ENCODE assay signal across 15 cellular contexts in genomic region chr21:36705679-36706481, GRCh38. TPM values are rescaled to one million over a fixed set of nuclear protein-coding genes. Genes with fewer than 3 reads are reported as not detected.
DNase-seq lines count a peak whose midpoint lies in the region; ATAC-seq and TF ChIP-seq lines count a peak whose summit lies in the region.
"Had no signal": no experiment of that assay in that cellular context is flagged by ENCODE, and none has a peak within 500 bp of the region (broad histone marks: within the 10 kb centered on the region; RNA-seq: fewer than 3 reads in every experiment).

No MANE protein-coding gene starts in this region.

- H3K27ac ChIP-seq in IMR-90 (ENCODE audit: insufficient read depth, low read length) = peak overlapping the region; percentile 8; the same call in 1 of the 2 replicates
- no peak overlapping the region for H3K27ac ChIP-seq in coronary artery
- no peak overlapping the region for H3K27ac ChIP-seq in osteoblast (ENCODE audit: low read depth, low read length)

- H3K9me3 ChIP-seq in IMR-90 (ENCODE audit: control insufficient read depth, insufficient read depth, low read length) (no peaks in the 10 kb centered on the region; the same call in 1 of the 2 replicates), osteoblast (ENCODE audit: low read depth, low read length) (no peaks in the 10 kb centered on the region)

- peak overlapping the region; percentile 39; the same call in 1 of the 2 replicates for H3K4ac ChIP-seq in IMR-90 (ENCODE audit: low read depth, low read length)

- H2BK20ac ChIP-seq in IMR-90 (ENCODE audit: low read depth, low read length) = no peak overlapping the region

- H3K27me3 ChIP-seq in IMR-90 (ENCODE audit: control insufficient read depth, insufficient read depth, low read length) (peaks cover 97% of the 10 kb centered on the region), osteoblast (ENCODE audit: insufficient read depth, low read length) (peaks cover 25% of the 10 kb centered on the region)

- dilution Hi-C loops in IMR-90 (cut with HindIII; ENCODE audit: low sequenced_read_pairs, unreplicated experiment) = no loop called here

- peak overlapping the region; percentile 21; the same call in 1 of the 2 replicates for H3K4me2 ChIP-seq in IMR-90 (ENCODE audit: low read depth, low read length)
- H3K4me2 ChIP-seq in osteoblast (ENCODE audit: insufficient read depth, low read length) = no peak overlapping the region

- H4K5ac ChIP-seq in IMR-90 (ENCODE audit: low read depth, low read length) = no peak overlapping the region; the same call in 1 of the 2 replicates

- CTCF ChIA-PET in IMR-90 (lab: Yijun Ruan, JAX) = interaction anchor here (0.6 kb wide), 1 partner anchor 11 kb away, joined by 3 read pairs; no protein-coding TSS in a partner anchor

- H4K20me1 ChIP-seq in IMR-90 (ENCODE audit: insufficient read depth, low read length) (peaks cover 28% of the 10 kb centered on the region), osteoblast (ENCODE audit: insufficient read depth, low read length) (peaks cover 19% of the 10 kb centered on the region)

- H2AFZ ChIP-seq in IMR-90 (replicated peaks; ENCODE audit: low read length, poor library complexity) (peak overlapping the region; percentile 5), osteoblast (ENCODE audit: low read length) (no peak overlapping the region)

- ATAC-seq in IMR-90 (ENCODE audit: low read depth) (no peak), HG03139 (IDR thresholded peaks at IDR 0.05; ENCODE audit: unreplicated experiment) (no peak), HG02759 (IDR thresholded peaks at IDR 0.05; ENCODE audit: unreplicated experiment) (no peak)
- ATAC-seq: stimulated activated effector memory CD8-positive, alpha-beta T cell treated with anti-CD3 and anti-CD28 coated beads, Interleukin-12 subunit alpha, Interleukin-12 subunit beta, amount 100 ng/mL, for 72 hours had no signal

- H2BK120ac ChIP-seq in IMR-90 (ENCODE audit: low read depth, low read length) = peak overlapping the region; percentile 53

- H3K23ac ChIP-seq in IMR-90 (ENCODE audit: low read depth, low read length) = peak overlapping the region; percentile 84

- TF ChIP-seq POLR2A in IMR-90 (IDR thresholded peaks at IDR 0.05; ENCODE audit: low read depth, low read length) = no peak

- no peak for TF ChIP-seq RAD21 in IMR-90 (IDR thresholded peaks at IDR 0.05; ENCODE audit: low read length)

- no peaks in the 10 kb centered on the region; the same call in 1 of the 2 replicates for H3K9me1 ChIP-seq in IMR-90 (ENCODE audit: insufficient read depth, low read length)

- BruUV-seq in IMR-90 (replicated peaks; lab: Mats Ljungman, UMichigan) = no TSS peak

- peak overlapping the region; percentile 51; the same call in 1 of the 2 replicates for H2AK5ac ChIP-seq in IMR-90 (ENCODE audit: low read depth, low read length)

- no peak overlapping the region for H3K18ac ChIP-seq in IMR-90 (ENCODE audit: low read depth, low read length)

- H3K4me1 ChIP-seq in IMR-90 (ENCODE audit: control insufficient read depth, insufficient read depth, low read length) (no peaks in the 10 kb centered on the region; the same call in 1 of the 2 replicates), osteoblast (ENCODE audit: insufficient read depth, low read length) (no peaks in the 10 kb centered on the region)

- in situ Hi-C loops in IMR-90 (cut with MboI; ENCODE audit: low sequenced_read_pairs) = no loop called here

- TF ChIP-seq CTCF in IMR-90 (conservative IDR thresholded peaks at IDR 0.05; ENCODE audit: low read depth, low read length) = peak; percentile 14; the same call in 1 of the 2 replicates
- TF ChIP-seq CTCF in coronary artery (IDR thresholded peaks at IDR 0.05) = no peak
- TF ChIP-seq CTCF in osteoblast (IDR thresholded peaks at IDR 0.05; ENCODE audit: extremely low read depth, low read depth, low read length) = no peak

- no peaks in the 10 kb centered on the region for H3K79me1 ChIP-seq in IMR-90 (ENCODE audit: low read depth in 1 of 2, low read length in 2 of 2)

- no peak overlapping the region for H3K9ac ChIP-seq in IMR-90 (ENCODE audit: low read depth, low read length)

- peak overlapping the region; percentile 81 for H2AK9ac ChIP-seq in IMR-90 (replicated peaks; ENCODE audit: low read depth, low read length, poor library complexity)

- H3K36me3 ChIP-seq in IMR-90 (ENCODE audit: control insufficient read depth, insufficient read depth, low read length) (no peaks in the 10 kb centered on the region; the same call in 1 of the 2 replicates), osteoblast (ENCODE audit: insufficient read depth, low read length) (no peaks in the 10 kb centered on the region)

- 37% methylated on average over 7 of the region's 22 CpGs; no CpG with 5 or more reads in 1 of the 2 experiments for WGBS in IMR-90 (ENCODE audit: extremely low coverage in 2 of 2, insufficient read length in 1 of 2), 2 experiments

- H4K91ac ChIP-seq in IMR-90 (ENCODE audit: insufficient read depth, low read depth, low read length) = peak overlapping the region; percentile 37

- intact Hi-C loops in IMR-90 (cut with micrococcal nuclease) = no loop called here

- H2BK15ac ChIP-seq in IMR-90 (ENCODE audit: low read depth, low read length) = no peak overlapping the region

- peak overlapping the region; percentile 2; the same call in 1 of the 2 replicates for H3K56ac ChIP-seq in IMR-90 (ENCODE audit: extremely low read depth, insufficient read depth, low read length)

- H4K8ac ChIP-seq in IMR-90 (ENCODE audit: low read depth in 2 of 2, low read length in 2 of 2) = peak overlapping the region in 1 of 2 experiments; percentile 47; a peak in 1 of 4 replicates

- H3K4me3 ChIP-seq in IMR-90 (ENCODE audit: insufficient read depth, low read depth, low read length) (no peak overlapping the region), coronary artery (peak overlapping the region; percentile 63), osteoblast (ENCODE audit: insufficient read depth, low read length) (no peak overlapping the region)

- H3K14ac ChIP-seq in IMR-90 (replicated peaks; ENCODE audit: low read depth, low read length) = peak overlapping the region; percentile 32

- H3K79me2 ChIP-seq in osteoblast (ENCODE audit: insufficient read depth, low read length) = peaks cover 8% of the 10 kb centered on the region

- peak overlapping the region; percentile 45 for H2BK5ac ChIP-seq in IMR-90 (ENCODE audit: low read depth, low read length, poor library complexity, severe bottlenecking)

- DNase-seq in D341Med (ENCODE audit: low spot score) (peak; percentile 51), IMR-90 (no peak), coronary artery (ENCODE audit: low spot score) (peak; percentile 64), osteoblast (ENCODE audit: insufficient read length, low spot score, missing footprints) (peak; percentile 77), DMS114 treated with DMSO at 0.1 percent for 48 hours (lab: John Stamatoyannopoulos, UW; ENCODE audit: unreplicated experiment) (no peak), T-helper 2 cell (no peak)
- DNase-seq: DMS53; midbrain; NCI-H1048; NCI-H69; stimulated activated CD4-positive, alpha-beta T cell treated with anti-CD3 and anti-CD28 coated beads, Interleukin-12 subunit alpha, Interleukin-12 subunit beta, amount 100 ng/mL, for 4 hours had no signal

- POLR2A ChIA-PET in IMR-90 (lab: Charles Lee; ENCODE audit: unreplicated experiment) = no interaction called here

TF ChIP-seq in IMR-90, 13 proteins besides CTCF, POLR2A, EP300 and RAD21:
- no peak for TF ChIP-seq BHLHE40 (IDR thresholded peaks at IDR 0.05; ENCODE audit: low read depth, low read length)
- no peak for TF ChIP-seq USF2 (IDR thresholded peaks at IDR 0.05; ENCODE audit: low read depth, low read length)
- TF ChIP-seq MAZ (IDR thresholded peaks at IDR 0.05; ENCODE audit: borderline replicate concordance, low read depth, low read length) = no peak
- no peak for TF ChIP-seq RCOR1 (IDR thresholded peaks at IDR 0.05; ENCODE audit: insufficient replicate concordance, low read length)
- no peak for TF ChIP-seq FOS (IDR thresholded peaks at IDR 0.05; ENCODE audit: low read depth, low read length)

RNA-seq across cellular contexts. Expression of gene SIM2, which starts 7.0 kb away (rescaled TPM):
- total RNA-seq in IMR-90 (2012; rRNA removed) (1.9 and 2.2 TPM in 2 replicates), osteoblast (2.7 and 3.6 TPM in 2 replicates)
- polyA plus RNA-seq in IMR-90 (2012; rRNA removed) = 7.5 and 7.9 TPM in 2 replicates
- 7.5 and 8.7 TPM in 2 replicates for polyA plus RNA-seq in IMR-90 (2012; cell fraction: cytosol; rRNA removed)
- polyA plus RNA-seq in IMR-90 (2012; cell fraction: nucleus; rRNA removed; ENCODE audit: low replicate concordance) = 22.1 and 26.1 TPM in 2 replicates
- total RNA-seq: cerebellum had no signal

Comparison
In these comparisons a context has a peak if more than half of its experiments do, and no peak if none do; other contexts are left out.
1. DNase-seq: peak in D341Med (single experiment), coronary artery (single experiment) and osteoblast (single experiment); none in IMR-90 (single experiment), DMS114 treated with DMSO at 0.1 percent for 48 hours (single experiment) and T-helper 2 cell (0 of 5).